ENCODE assay signal across 19 cellular contexts in genomic region chr6:158742988-158743651, GRCh38.
"Had no signal": no experiment of that assay in that cellular context is flagged by ENCODE, and none has a peak within 500 bp of the region (broad histone marks: within the 10 kb centered on the region; RNA-seq: fewer than 3 reads in every experiment).

No MANE protein-coding gene starts in this region.

- H3K4me3 Mint-ChIP-seq: activated T-helper 17 cell treated with anti-CD3 and anti-CD28 coated beads, Interleukin-2, amount 50 U/mL, for 72 hours; naive thymus-derived CD8-positive, alpha-beta T cell; T-helper 17 cell had no signal

- H3K36me3 ChIP-seq: sigmoid colon, thyroid gland had no signal

- H3K27me3 Mint-ChIP-seq: activated T-helper 17 cell treated with anti-CD3 and anti-CD28 coated beads, Interleukin-2, amount 50 U/mL, for 72 hours; naive thymus-derived CD8-positive, alpha-beta T cell; T-helper 17 cell had no signal

- H3K9ac ChIP-seq: parathyroid adenoma had no signal

- H3K4me3 ChIP-seq: body of pancreas, esophagus muscularis mucosa, sigmoid colon, spleen, thyroid gland had no signal

- H3K27me3 ChIP-seq: body of pancreas, esophagus muscularis mucosa, neutrophil, sigmoid colon, spleen, thyroid gland had no signal

- H3K4me1 ChIP-seq: body of pancreas, sigmoid colon, spleen, thyroid gland had no signal

- DNase-seq: activated CD4-positive, alpha-beta T cell treated with anti-CD3 and anti-CD28 coated beads, Interleukin-2, amount 50 U/mL, for 1 hour; activated CD4-positive, CD25-positive, alpha-beta regulatory T cell treated with anti-CD3 and anti-CD28 coated beads, Interleukin-2, amount 50 U/mL, for 72 hours; activated CD8-positive, alpha-beta memory T cell treated with anti-CD3 and anti-CD28 coated beads, Interleukin-2, amount 50 U/mL, for 48 hours; activated naive CD4-positive, alpha-beta T cell; body of pancreas; cerebellar nuclear complex; cortex of kidney; left cardiac atrium; mesendoderm; naive thymus-derived CD8-positive, alpha-beta T cell; sigmoid colon; spleen; T-helper 17 cell; thyroid gland had no signal

- H3K9me3 ChIP-seq: body of pancreas, neutrophil, thyroid gland had no signal

- H3K27ac ChIP-seq: body of pancreas, esophagus muscularis mucosa, neutrophil, parathyroid adenoma, sigmoid colon, spleen, thyroid gland, VCaP had no signal

- ATAC-seq: activated T-helper 17 cell treated with anti-CD3 and anti-CD28 coated beads, Interleukin-2, amount 50 U/mL, for 72 hours; body of pancreas; left cardiac atrium; naive thymus-derived CD8-positive, alpha-beta T cell; T-helper 17 cell had no signal

- H2AFZ ChIP-seq: parathyroid adenoma had no signal

- H3K79me2 ChIP-seq: parathyroid adenoma had no signal

- H3K27ac Mint-ChIP-seq: activated T-helper 17 cell treated with anti-CD3 and anti-CD28 coated beads, Interleukin-2, amount 50 U/mL, for 72 hours had no signal
